Comparison of ENCODE assay signal across 1 cellular context in genomic region chr7:127651556-127652332, GRCh38.
TF ChIP-seq lines count a peak whose summit lies in the region.

Gene SND1, plus strand, starts transcription at chr7:127652194. Its CDS starts 180 bp downstream, at chr7:127652374.

TF ChIP-seq in K562, 482 proteins besides CTCF, POLR2A, EP300 and RAD21 (continued from another document and continues in another):
- TF ChIP-seq COPS2 (conservative IDR thresholded peaks at IDR 0.05) (no peak), HDGF (IDR thresholded peaks at IDR 0.05) (no peak), MEF2D (tag; conservative IDR thresholded peaks at IDR 0.05; ENCODE audit: low read depth) (peak; percentile 82), NRF1 (conservative IDR thresholded peaks at IDR 0.05 in 1 of 2, IDR thresholded peaks at IDR 0.05 in 1 of 2) (peak; percentile 97), ATF4 (CRISPR knock-in tag; IDR thresholded peaks at IDR 0.05) (no peak), BCOR (IDR thresholded peaks at IDR 0.05) (peak; percentile 90; the same call in 1 of the 2 replicates), PCBP1 (IDR thresholded peaks at IDR 0.05; ENCODE audit: low read depth, low read length, poor library complexity, severe bottlenecking) (peak; percentile 91), NFYB (IDR thresholded peaks at IDR 0.05; ENCODE audit: extremely low read depth, insufficient read length) (peak; percentile 99), MAFG (tag; conservative IDR thresholded peaks at IDR 0.05) (peak; percentile 63), OTX1 (CRISPR knock-in tag; IDR thresholded peaks at IDR 0.05) (0 out of 2 replicates have a peak, but pooled peaks have one; percentile 5), TBP (optimal IDR thresholded peaks at IDR 0.05; ENCODE audit: low read depth, low read length) (peak; percentile 92), SMC3 (conservative IDR thresholded peaks at IDR 0.05; ENCODE audit: insufficient read depth, low read depth, low read length) (0 out of 2 replicates have a peak, but pooled peaks have one; percentile 4), CBFA2T3 (IDR thresholded peaks at IDR 0.05) (no peak), BDP1 (IDR thresholded peaks at IDR 0.05; ENCODE audit: insufficient read depth, insufficient read length) (no peak), THRB (CRISPR knock-in tag; conservative IDR thresholded peaks at IDR 0.05) (0 out of 2 replicates have a peak, but pooled peaks have one; percentile 2), DMBX1 (CRISPR knock-in tag; IDR thresholded peaks at IDR 0.05; ENCODE audit: borderline replicate concordance) (peak; percentile 77), RREB1 (CRISPR knock-in tag; IDR thresholded peaks at IDR 0.05) (peak; percentile 0; the same call in 1 of the 2 replicates), CAMTA2 (CRISPR knock-in tag; conservative IDR thresholded peaks at IDR 0.05) (peak; percentile 92; the same call in 1 of the 2 replicates), MTA1 (IDR thresholded peaks at IDR 0.05; ENCODE audit: borderline replicate concordance) (peak; percentile 69; the same call in 1 of the 2 replicates), TEAD1 (CRISPR knock-in tag; IDR thresholded peaks at IDR 0.05) (peak; percentile 55 to 61; a peak in 3 of 4 replicates), MAZ (CRISPR knock-in tag; conservative IDR thresholded peaks at IDR 0.05 in 1 of 2, IDR thresholded peaks at IDR 0.05 in 1 of 2) (peak; percentile 75 to 80), AFF1 (IDR thresholded peaks at IDR 0.05; ENCODE audit: low read depth in 1 of 2, partially characterized antibody in 2 of 2) (peak; percentile 73 to 85), ESRRA (IDR thresholded peaks at IDR 0.05; ENCODE audit: borderline replicate concordance, low read depth) (peak; percentile 85), TAF9B (IDR thresholded peaks at IDR 0.05; ENCODE audit: partially characterized antibody) (peak; percentile 80), ARID1B (IDR thresholded peaks at IDR 0.05) (peak; percentile 44; the same call in 1 of the 2 replicates), DEAF1 (CRISPR knock-in tag; IDR thresholded peaks at IDR 0.05) (no peak), IRF2 (CRISPR knock-in tag; IDR thresholded peaks at IDR 0.05) (no peak), ZNF695 (CRISPR knock-in tag; IDR thresholded peaks at IDR 0.05) (no peak), POLR3A (IDR thresholded peaks at IDR 0.05; ENCODE audit: borderline replicate concordance, extremely low read depth, insufficient read depth, insufficient read length) (no peak)
- TF ChIP-seq, protein P1, sequence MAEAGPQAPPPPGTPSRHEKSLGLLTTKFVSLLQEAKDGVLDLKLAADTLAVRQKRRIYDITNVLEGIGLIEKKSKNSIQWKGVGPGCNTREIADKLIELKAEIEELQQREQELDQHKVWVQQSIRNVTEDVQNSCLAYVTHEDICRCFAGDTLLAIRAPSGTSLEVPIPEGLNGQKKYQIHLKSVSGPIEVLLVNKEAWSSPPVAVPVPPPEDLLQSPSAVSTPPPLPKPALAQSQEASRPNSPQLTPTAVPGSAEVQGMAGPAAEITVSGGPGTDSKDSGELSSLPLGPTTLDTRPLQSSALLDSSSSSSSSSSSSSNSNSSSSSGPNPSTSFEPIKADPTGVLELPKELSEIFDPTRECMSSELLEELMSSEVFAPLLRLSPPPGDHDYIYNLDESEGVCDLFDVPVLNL (CRISPR knock-in tag; IDR thresholded peaks at IDR 0.05; ENCODE audit: low read depth): 0 out of 2 replicates have a peak, but pooled peaks have one; percentile 59
- TF ChIP-seq, protein P2, sequence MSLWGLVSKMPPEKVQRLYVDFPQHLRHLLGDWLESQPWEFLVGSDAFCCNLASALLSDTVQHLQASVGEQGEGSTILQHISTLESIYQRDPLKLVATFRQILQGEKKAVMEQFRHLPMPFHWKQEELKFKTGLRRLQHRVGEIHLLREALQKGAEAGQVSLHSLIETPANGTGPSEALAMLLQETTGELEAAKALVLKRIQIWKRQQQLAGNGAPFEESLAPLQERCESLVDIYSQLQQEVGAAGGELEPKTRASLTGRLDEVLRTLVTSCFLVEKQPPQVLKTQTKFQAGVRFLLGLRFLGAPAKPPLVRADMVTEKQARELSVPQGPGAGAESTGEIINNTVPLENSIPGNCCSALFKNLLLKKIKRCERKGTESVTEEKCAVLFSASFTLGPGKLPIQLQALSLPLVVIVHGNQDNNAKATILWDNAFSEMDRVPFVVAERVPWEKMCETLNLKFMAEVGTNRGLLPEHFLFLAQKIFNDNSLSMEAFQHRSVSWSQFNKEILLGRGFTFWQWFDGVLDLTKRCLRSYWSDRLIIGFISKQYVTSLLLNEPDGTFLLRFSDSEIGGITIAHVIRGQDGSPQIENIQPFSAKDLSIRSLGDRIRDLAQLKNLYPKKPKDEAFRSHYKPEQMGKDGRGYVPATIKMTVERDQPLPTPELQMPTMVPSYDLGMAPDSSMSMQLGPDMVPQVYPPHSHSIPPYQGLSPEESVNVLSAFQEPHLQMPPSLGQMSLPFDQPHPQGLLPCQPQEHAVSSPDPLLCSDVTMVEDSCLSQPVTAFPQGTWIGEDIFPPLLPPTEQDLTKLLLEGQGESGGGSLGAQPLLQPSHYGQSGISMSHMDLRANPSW (CRISPR knock-in tag; IDR thresholded peaks at IDR 0.05): peak; percentile 35
- TF ChIP-seq, protein P3, sequence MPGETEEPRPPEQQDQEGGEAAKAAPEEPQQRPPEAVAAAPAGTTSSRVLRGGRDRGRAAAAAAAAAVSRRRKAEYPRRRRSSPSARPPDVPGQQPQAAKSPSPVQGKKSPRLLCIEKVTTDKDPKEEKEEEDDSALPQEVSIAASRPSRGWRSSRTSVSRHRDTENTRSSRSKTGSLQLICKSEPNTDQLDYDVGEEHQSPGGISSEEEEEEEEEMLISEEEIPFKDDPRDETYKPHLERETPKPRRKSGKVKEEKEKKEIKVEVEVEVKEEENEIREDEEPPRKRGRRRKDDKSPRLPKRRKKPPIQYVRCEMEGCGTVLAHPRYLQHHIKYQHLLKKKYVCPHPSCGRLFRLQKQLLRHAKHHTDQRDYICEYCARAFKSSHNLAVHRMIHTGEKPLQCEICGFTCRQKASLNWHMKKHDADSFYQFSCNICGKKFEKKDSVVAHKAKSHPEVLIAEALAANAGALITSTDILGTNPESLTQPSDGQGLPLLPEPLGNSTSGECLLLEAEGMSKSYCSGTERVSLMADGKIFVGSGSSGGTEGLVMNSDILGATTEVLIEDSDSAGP (CRISPR knock-in tag; IDR thresholded peaks at IDR 0.05): peak; percentile 76; the same call in 1 of the 2 replicates
